1 cellular context compared by ENCODE assay signal in genomic region chr1:181021811-181022434, GRCh38.
TF ChIP-seq lines count a peak whose summit lies in the region.

No MANE protein-coding gene starts in this region.

TF ChIP-seq in GM12878, 131 proteins besides CTCF, POLR2A, EP300 and RAD21 (continued from another document and continues in another):
- TF ChIP-seq ZBTB33 (IDR thresholded peaks at IDR 0.05): no peak
- TF ChIP-seq SKIL (IDR thresholded peaks at IDR 0.05; ENCODE audit: low read depth, poor library complexity, severe bottlenecking): peak; percentile 59
- TF ChIP-seq SMAD5 (IDR thresholded peaks at IDR 0.05; ENCODE audit: low read depth): no peak
- no peak for TF ChIP-seq MYB (IDR thresholded peaks at IDR 0.05; ENCODE audit: borderline replicate concordance, low read depth, low read length)
- peak; percentile 39; the same call in 1 of the 2 replicates for TF ChIP-seq NBN (IDR thresholded peaks at IDR 0.05)
- TF ChIP-seq RUNX3 (IDR thresholded peaks at IDR 0.05; ENCODE audit: low read length): peak; percentile 70
- TF ChIP-seq CREM (IDR thresholded peaks at IDR 0.05; ENCODE audit: low read depth): 0 out of 2 replicates have a peak, but pooled peaks have one; percentile 30
- TF ChIP-seq BHLHE40 (IDR thresholded peaks at IDR 0.05; ENCODE audit: borderline replicate concordance in 1 of 2, low read depth in 2 of 2, low read length in 1 of 2): peak; percentile 83 to 85
- no peak for TF ChIP-seq NKRF (conservative IDR thresholded peaks at IDR 0.05)
- peak; percentile 7 to 94 for TF ChIP-seq EGR1 (IDR thresholded peaks at IDR 0.05; ENCODE audit: borderline replicate concordance in 1 of 2, low read depth in 2 of 2, low read length in 2 of 2)
- TF ChIP-seq SPI1 (IDR thresholded peaks at IDR 0.05; ENCODE audit: borderline replicate concordance, insufficient read depth, low read depth, low read length): peak; percentile 64; the same call in 1 of the 2 replicates
- TF ChIP-seq POLR2AphosphoS2 (IDR thresholded peaks at IDR 0.05; ENCODE audit: low read depth, low read length): no peak
- TF ChIP-seq ZNF622 (IDR thresholded peaks at IDR 0.05): no peak
- TF ChIP-seq JUNB (IDR thresholded peaks at IDR 0.05): no peak
- TF ChIP-seq CBX5 (IDR thresholded peaks at IDR 0.05; ENCODE audit: low read depth): no peak
- TF ChIP-seq CEBPB (IDR thresholded peaks at IDR 0.05; ENCODE audit: borderline replicate concordance in 1 of 2, low read depth in 2 of 2, low read length in 2 of 2): no peak
- TF ChIP-seq POLR2AphosphoS5 (IDR thresholded peaks at IDR 0.05; ENCODE audit: low read length): peak; percentile 29; the same call in 1 of the 2 replicates
- no peak for TF ChIP-seq SUPT20H (IDR thresholded peaks at IDR 0.05; ENCODE audit: borderline replicate concordance, control insufficient read depth, low read depth, low read length)
- no peak for TF ChIP-seq NR2C2 (IDR thresholded peaks at IDR 0.05; ENCODE audit: borderline replicate concordance, control insufficient read depth, insufficient read length, low read depth)
- TF ChIP-seq PKNOX1 (IDR thresholded peaks at IDR 0.05): no peak
- TF ChIP-seq RB1 (IDR thresholded peaks at IDR 0.05; ENCODE audit: borderline replicate concordance): peak; percentile 43; the same call in 1 of the 2 replicates
- peak; percentile 20; the same call in 1 of the 2 replicates for TF ChIP-seq MXI1 (IDR thresholded peaks at IDR 0.05; ENCODE audit: low read depth, low read length)
- TF ChIP-seq KLF5 (IDR thresholded peaks at IDR 0.05; ENCODE audit: partially characterized antibody): no peak
- no peak for TF ChIP-seq PAX8 (IDR thresholded peaks at IDR 0.05)
- 0 out of 3 replicates have a peak, but pooled peaks have one; percentile 9 for TF ChIP-seq POU2F2 (IDR thresholded peaks at IDR 0.05; ENCODE audit: borderline replicate concordance, low read depth, low read length)
- TF ChIP-seq STAT3 (IDR thresholded peaks at IDR 0.05; ENCODE audit: low read depth, low read length): no peak
- no peak for TF ChIP-seq TAF1 (IDR thresholded peaks at IDR 0.05; ENCODE audit: borderline replicate concordance, low read depth, low read length)
- TF ChIP-seq EED (IDR thresholded peaks at IDR 0.05; ENCODE audit: low read depth): 0 out of 2 replicates have a peak, but pooled peaks have one; percentile 52
- TF ChIP-seq TBL1XR1 (IDR thresholded peaks at IDR 0.05; ENCODE audit: low read depth, low read length): 0 out of 2 replicates have a peak, but pooled peaks have one; percentile 11
- 0 out of 2 replicates have a peak, but pooled peaks have one; percentile 52 for TF ChIP-seq SMARCA5 (IDR thresholded peaks at IDR 0.05)
- no peak for TF ChIP-seq KDM1A (IDR thresholded peaks at IDR 0.05; ENCODE audit: borderline replicate concordance)
- peak; percentile 25; the same call in 1 of the 2 replicates for TF ChIP-seq RELB (IDR thresholded peaks at IDR 0.05; ENCODE audit: low read depth)
- TF ChIP-seq ZBED1 (IDR thresholded peaks at IDR 0.05; ENCODE audit: borderline replicate concordance): peak; percentile 39; the same call in 1 of the 2 replicates
- TF ChIP-seq ZNF24 (IDR thresholded peaks at IDR 0.05): peak; percentile 85
- TF ChIP-seq MEF2A (IDR thresholded peaks at IDR 0.05; ENCODE audit: insufficient read depth, low read depth, low read length): no peak
- TF ChIP-seq NFIC (IDR thresholded peaks at IDR 0.05; ENCODE audit: low read depth, low read length): 0 out of 2 replicates have a peak, but pooled peaks have one; percentile 20
- TF ChIP-seq IRF4 (IDR thresholded peaks at IDR 0.05; ENCODE audit: low read depth, low read length): no peak
- no peak for TF ChIP-seq RBBP5 (conservative IDR thresholded peaks at IDR 0.05)
- 0 out of 2 replicates have a peak, but pooled peaks have one; percentile 19 for TF ChIP-seq ELK1 (IDR thresholded peaks at IDR 0.05; ENCODE audit: low read depth, low read length)
- TF ChIP-seq ATF2 (IDR thresholded peaks at IDR 0.05; ENCODE audit: low read length): no peak
- TF ChIP-seq BCL11A (IDR thresholded peaks at IDR 0.05; ENCODE audit: low read depth, low read length): no peak
- TF ChIP-seq LARP7 (IDR thresholded peaks at IDR 0.05): no peak
- TF ChIP-seq CBFB (IDR thresholded peaks at IDR 0.05; ENCODE audit: low read depth): no peak
- TF ChIP-seq E2F8 (IDR thresholded peaks at IDR 0.05; ENCODE audit: low read depth, partially characterized antibody): no peak
- no peak for TF ChIP-seq NFXL1 (IDR thresholded peaks at IDR 0.05; ENCODE audit: borderline replicate concordance)
- TF ChIP-seq CEBPZ (IDR thresholded peaks at IDR 0.05; ENCODE audit: low read depth, low read length): no peak
- TF ChIP-seq BMI1 (IDR thresholded peaks at IDR 0.05; ENCODE audit: borderline replicate concordance): no peak
- no peak for TF ChIP-seq RAD51 (IDR thresholded peaks at IDR 0.05)
- 0 out of 2 replicates have a peak, but pooled peaks have one; percentile 10 for TF ChIP-seq CREB1 (IDR thresholded peaks at IDR 0.05; ENCODE audit: low read depth)
- TF ChIP-seq HDGF (IDR thresholded peaks at IDR 0.05): no peak
